Comparison of ENCODE assay signal across 19 cellular contexts in the genomic region with DNA sequence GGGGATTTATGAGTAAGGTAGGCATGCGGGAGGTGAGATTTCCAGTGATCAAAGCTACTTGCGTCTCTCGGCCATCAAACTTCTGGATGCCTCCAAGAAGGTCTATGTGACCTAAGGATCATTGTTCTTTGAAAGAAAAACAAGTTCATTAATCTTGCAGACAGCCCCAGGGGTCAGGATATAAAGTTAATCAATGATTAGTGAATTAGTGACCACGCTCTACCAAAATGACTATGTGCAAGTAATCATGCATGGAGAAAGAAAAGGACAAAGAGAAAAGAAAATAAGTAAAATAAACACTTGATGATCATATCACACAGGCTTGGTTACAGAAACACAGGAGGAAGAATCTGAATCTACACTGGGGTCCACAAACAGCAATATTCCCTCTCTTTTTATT. TPM values are rescaled to one million over a fixed set of nuclear protein-coding genes. Genes with fewer than 3 reads are reported as not detected.
"Had no signal": no experiment of that assay in that cellular context is flagged by ENCODE, and none has a peak within 500 bp of the region (broad histone marks: within the 10 kb centered on the region; RNA-seq: fewer than 3 reads in every experiment).

No MANE protein-coding gene starts in this region.

- ATAC-seq: K562, SK-N-SH treated with all-trans-retinoic acid at 6 μM for 48 hours had no signal

- H3K36me3 Mint-ChIP-seq: IgD-negative memory B cell had no signal

- DNase-seq: Kasumi-1, MM.1S, NCI-H1092 treated with DMSO at 0.1 percent for 48 hours, NCI-H1436, NCI-H187, NCI-H2029, NCI-H2081 treated with DMSO at 0.1 percent for 48 hours, NCI-H2171, NCI-H226, NCI-H446, NCI-H510A, NCI-H524 treated with DMSO at 0.1 percent for 48 hours, NCI-H69, NCI-H774, SHP77 had no signal

- H3K4me3 Mint-ChIP-seq: IgD-negative memory B cell had no signal

- H3K27ac Mint-ChIP-seq: IgD-negative memory B cell had no signal

RNA-seq across cellular contexts. Expression of a gene that starts 42.5 kb away (rescaled TPM):
- total RNA-seq: M059J had no signal
- polyA plus RNA-seq: K562 had no signal
